In genomic region chr16:63652091-63652490, GRCh38 we compare ENCODE assay signal across 17 cellular contexts.
DNase-seq lines count a peak whose midpoint lies in the region; ATAC-seq, FAIRE-seq and TF ChIP-seq lines count a peak whose summit lies in the region.
"Had no signal": no experiment of that assay in that cellular context is flagged by ENCODE, and none has a peak within 500 bp of the region (broad histone marks: within the 10 kb centered on the region; RNA-seq: fewer than 3 reads in every experiment).

No MANE protein-coding gene starts in this region.

- no peaks in the 10 kb centered on the region for H3K36me3 Mint-ChIP-seq in GM23338 (ENCODE audit: low read depth)

- H2BK120ac ChIP-seq in mesenchymal stem cell (ENCODE audit: low read depth, low read length): no peak overlapping the region

- DNase-seq in Ammon's horn (ENCODE audit: low spot score): peak; percentile 13
- DNase-seq in GM23338 (ENCODE audit: low spot score): peak; percentile 20
- DNase-seq in NT2/D1 (ENCODE audit: low read depth, low spot score): peak; percentile 18
- no peak for DNase-seq in mesenchymal stem cell
- DNase-seq in small intestine: no peak
- no peak for DNase-seq in D721Med (ENCODE audit: insufficient read length, low spot score)
- DNase-seq in NK-92 (lab: John Stamatoyannopoulos, UW; ENCODE audit: unreplicated experiment): no peak
- DNase-seq: ACHN; CD4-positive, alpha-beta T cell; NCI-H1048; NCI-H187; NCI-H524 treated with DMSO at 0.1 percent for 48 hours; SK-N-SH had no signal

- H3K27me3 ChIP-seq in GM23338 (ENCODE audit: insufficient read depth) (no peaks in the 10 kb centered on the region), NT2/D1 (ENCODE audit: insufficient read depth, insufficient read length) (no peaks in the 10 kb centered on the region), mesenchymal stem cell (ENCODE audit: control insufficient read depth in 1 of 2, insufficient read depth in 1 of 2, low read length in 2 of 2) (no peaks in the 10 kb centered on the region), small intestine (ENCODE audit: control insufficient read depth in 2 of 2, insufficient read depth in 2 of 2, low read length in 2 of 2) (no peaks in the 10 kb centered on the region)

- peak; percentile 89 for ATAC-seq in GM23338
- ATAC-seq: Panc1, Right ventricle myocardium inferior had no signal

- H3K36me3 ChIP-seq in GM23338 (ENCODE audit: insufficient read depth) (no peaks in the 10 kb centered on the region), NT2/D1 (ENCODE audit: insufficient read depth, insufficient read length, low read length) (no peaks in the 10 kb centered on the region), mesenchymal stem cell (ENCODE audit: control insufficient read depth in 1 of 2, insufficient read depth in 2 of 2, low read depth in 1 of 2, low read length in 2 of 2) (no peaks in the 10 kb centered on the region), small intestine (ENCODE audit: control insufficient read depth in 2 of 2, insufficient read depth in 2 of 2, low read length in 2 of 2) (no peaks in the 10 kb centered on the region)

- H3K79me2 ChIP-seq in GM23338 (replicated peaks; ENCODE audit: insufficient read depth): no peaks in the 10 kb centered on the region

- no peak overlapping the region for H2BK12ac ChIP-seq in mesenchymal stem cell (ENCODE audit: low read length in 2 of 2)

- H2AK5ac ChIP-seq in mesenchymal stem cell (ENCODE audit: low read length, severe bottlenecking): no peak overlapping the region

- no peak overlapping the region for H4K91ac ChIP-seq in mesenchymal stem cell (ENCODE audit: low read length)

- H3K27ac Mint-ChIP-seq in GM23338: no peak overlapping the region
- H3K27ac Mint-ChIP-seq: B cell; CD4-positive, alpha-beta T cell; T-helper 1 cell treated with Interleukin-12 subunit alpha and Interleukin-12 subunit beta and Interleukin-4 antibody, amounts not matched to agents 30 μg/mL and 1 μg/mL, for 36 hours had no signal

- H3K9me2 ChIP-seq in GM23338 (ENCODE audit: insufficient read depth): no peaks in the 10 kb centered on the region
- H3K9me2 ChIP-seq: SK-N-SH had no signal

- H3K4ac ChIP-seq in mesenchymal stem cell (ENCODE audit: low read depth in 1 of 2, low read length in 2 of 2): no peak overlapping the region

- no peaks in the 10 kb centered on the region for H3F3A ChIP-seq in GM23338 (replicated peaks; ENCODE audit: low read depth)

- TF ChIP-seq CTCF in GM23338 (conservative IDR thresholded peaks at IDR 0.05; ENCODE audit: low read depth in 2 of 2): no peak
- no peak for TF ChIP-seq CTCF in D721Med (IDR thresholded peaks at IDR 0.05; ENCODE audit: insufficient read depth, missing control alignments)

- no peak overlapping the region for H2BK15ac ChIP-seq in mesenchymal stem cell (ENCODE audit: low read depth, poor library complexity, severe bottlenecking)

- no peaks in the 10 kb centered on the region; the same call in 1 of the 2 replicates for H4K20me1 ChIP-seq in GM23338 (replicated peaks; ENCODE audit: insufficient read depth)

- H3K9me3 ChIP-seq in NT2/D1 (ENCODE audit: insufficient read depth, low read length) (no peaks in the 10 kb centered on the region), mesenchymal stem cell (ENCODE audit: control insufficient read depth, low read length) (no peaks in the 10 kb centered on the region), small intestine (ENCODE audit: control insufficient read depth, low read depth) (no peaks in the 10 kb centered on the region)
- H3K9me3 ChIP-seq: SK-N-SH had no signal

- H3K14ac ChIP-seq in mesenchymal stem cell (ENCODE audit: low read length in 2 of 2): no peak overlapping the region

- H2BK5ac ChIP-seq in mesenchymal stem cell (ENCODE audit: low read depth, low read length, poor library complexity, severe bottlenecking): no peak overlapping the region

- no peaks in the 10 kb centered on the region for H3K9me3 Mint-ChIP-seq in GM23338

- H3K9ac ChIP-seq in NT2/D1 (ENCODE audit: insufficient read length, low read depth) (no peak overlapping the region), mesenchymal stem cell (ENCODE audit: low read length) (no peak overlapping the region)
- H3K9ac ChIP-seq: SK-N-SH had no signal

- no peaks in the 10 kb centered on the region for H3K27me3 Mint-ChIP-seq in GM23338 (ENCODE audit: insufficient read depth, low read depth, poor library complexity)
- H3K27me3 Mint-ChIP-seq: B cell; CD4-positive, alpha-beta T cell had no signal

- H3K4me3 Mint-ChIP-seq in GM23338: no peak overlapping the region
- H3K4me3 Mint-ChIP-seq: B cell; CD4-positive, alpha-beta T cell; T-helper 1 cell treated with Interleukin-12 subunit alpha and Interleukin-12 subunit beta and Interleukin-4 antibody, amounts not matched to agents 30 μg/mL and 1 μg/mL, for 36 hours had no signal

- H3K4me2 ChIP-seq in GM23338: no peak overlapping the region
- no peak overlapping the region for H3K4me2 ChIP-seq in mesenchymal stem cell (ENCODE audit: low read length, poor library complexity, severe bottlenecking)
- H3K4me2 ChIP-seq: SK-N-SH had no signal

- 100% methylated on average over 1 of the region's 1 CpG for WGBS in mesenchymal stem cell
- 62 to 63% (median 62%) methylated on average over 1 of the region's 1 CpG for WGBS in small intestine, 3 donors

- no peak overlapping the region for H4K8ac ChIP-seq in mesenchymal stem cell (ENCODE audit: low read length)

- H2AFZ ChIP-seq in GM23338: no peak overlapping the region
- H2AFZ ChIP-seq in mesenchymal stem cell (ENCODE audit: low read depth, low read length): peak overlapping the region; percentile 39

- H3K4me3 ChIP-seq in GM23338 (no peak overlapping the region), NT2/D1 (ENCODE audit: insufficient read length, low read depth) (no peak overlapping the region), mesenchymal stem cell (ENCODE audit: insufficient read depth in 1 of 2, low read depth in 1 of 2, low read length in 2 of 2) (no peak overlapping the region), small intestine (ENCODE audit: low read depth in 1 of 2, low read length in 2 of 2) (no peak overlapping the region)

- peaks cover 4% of the 10 kb centered on the region; the same call in 2 of the 3 replicates for H3K4me1 Mint-ChIP-seq in GM23338
- H3K4me1 Mint-ChIP-seq: B cell had no signal

- H3K18ac ChIP-seq in mesenchymal stem cell (ENCODE audit: low read depth in 1 of 2, low read length in 2 of 2): no peak overlapping the region

- no peak overlapping the region for H3K27ac ChIP-seq in GM23338 (ENCODE audit: low read depth)
- H3K27ac ChIP-seq in mesenchymal stem cell (ENCODE audit: low read length, poor library complexity, severe bottlenecking): no peak overlapping the region
- H3K27ac ChIP-seq in small intestine (ENCODE audit: low read depth in 1 of 2, low read length in 1 of 2): no peak overlapping the region

- H3K4me1 ChIP-seq in GM23338 (ENCODE audit: insufficient read depth) (peaks cover 5% of the 10 kb centered on the region; the same call in 1 of the 2 replicates), NT2/D1 (ENCODE audit: insufficient read depth, insufficient read length) (no peaks in the 10 kb centered on the region), mesenchymal stem cell (ENCODE audit: control insufficient read depth, insufficient read depth, low read depth, low read length) (no peaks in the 10 kb centered on the region), small intestine (ENCODE audit: control insufficient read depth in 2 of 2, insufficient read depth in 1 of 2, low read depth in 1 of 2, low read length in 1 of 2) (no peaks in the 10 kb centered on the region)

- FAIRE-seq in small intestine (lab: Jason Lieb, UNC): no peak
- no peak for FAIRE-seq in D721Med (lab: Jason Lieb, UNC)

- no peaks in the 10 kb centered on the region for H3K79me1 ChIP-seq in mesenchymal stem cell (replicated peaks; ENCODE audit: low read length, poor library complexity, severe bottlenecking)

- H3K23ac ChIP-seq in mesenchymal stem cell (ENCODE audit: low read length in 2 of 2): no peak overlapping the region

TF ChIP-seq in GM23338, 12 proteins besides CTCF, POLR2A, EP300 and RAD21 (continues in another document):
- TF ChIP-seq ZNF331 (CRISPR knock-in tag; IDR thresholded peaks at IDR 0.05; ENCODE audit: low read depth) (no peak), ZNF114 (CRISPR knock-in tag; IDR thresholded peaks at IDR 0.05) (no peak), CREB1 (CRISPR knock-in tag; IDR thresholded peaks at IDR 0.05; ENCODE audit: low read depth) (no peak), REST (IDR thresholded peaks at IDR 0.05; ENCODE audit: unreplicated experiment) (no peak), POLR2AphosphoS5 (IDR thresholded peaks at IDR 0.05; ENCODE audit: low read depth) (no peak), EZH2 (IDR thresholded peaks at IDR 0.05; ENCODE audit: low read depth, unreplicated experiment) (no peak), EZH2phosphoT487 (IDR thresholded peaks at IDR 0.05; ENCODE audit: unreplicated experiment) (no peak), NANOG (IDR thresholded peaks at IDR 0.05; ENCODE audit: borderline replicate concordance) (no peak)

Comparison
In these comparisons a context has a peak if more than half of its experiments do, and no peak if none do; other contexts are left out.
1. DNase-seq: peak in Ammon's horn (single experiment), GM23338 (single experiment) and NT2/D1 (single experiment); none in mesenchymal stem cell (single experiment), small intestine (single experiment), D721Med (single experiment) and NK-92 (single experiment).